In genomic region chr9:20683351-20684034, GRCh38 we compare ENCODE assay signal across 8 cellular contexts. TPM values are rescaled to one million over a fixed set of nuclear protein-coding genes. Genes with fewer than 3 reads are reported as not detected.
A peak's percentile ranks its signal among the peaks of the same experiment; 100 is the strongest.
DNase-seq lines count a peak whose midpoint lies in the region; ATAC-seq, FAIRE-seq and TF ChIP-seq lines count a peak whose summit lies in the region.

No MANE protein-coding gene starts in this region.

- H4K20me1 ChIP-seq in keratinocyte (ENCODE audit: control insufficient read depth, extremely low read depth, insufficient read depth, low read length) = no peaks in the 10 kb centered on the region

- H3K4me2 ChIP-seq in keratinocyte (ENCODE audit: control insufficient read depth, extremely low read depth, insufficient read depth, low read depth, low read length) = peak overlapping the region; percentile 100

- H3K4me1 ChIP-seq in keratinocyte (ENCODE audit: control insufficient read depth, extremely low read depth, insufficient read depth, low read length) = peaks cover 25% of the 10 kb centered on the region

- H3K4me3 ChIP-seq in keratinocyte (ENCODE audit: control insufficient read depth in 2 of 3, extremely low read depth in 1 of 3, insufficient read depth in 2 of 3, low read depth in 1 of 3, low read length in 3 of 3) = peak overlapping the region; percentile 57 to 90 (median 86)

- no peaks in the 10 kb centered on the region for H3K9me3 ChIP-seq in keratinocyte (ENCODE audit: control insufficient read depth, low read depth, low read length)

- FAIRE-seq in keratinocyte (lab: Jason Lieb, UNC) = no peak

- ATAC-seq in GM19035 (IDR thresholded peaks at IDR 0.05; ENCODE audit: unreplicated experiment) = peak; percentile 13

- POLR2A ChIA-PET in MCF 10A (lab: Yijun Ruan, JAX) = interaction anchor here (0.5 to 3.3 kb wide), 21 partner anchors 9 to 1274 kb away, joined by 3 to 52 read pairs (median 4); partner anchors contain the start of gene MLLT3

- peak overlapping the region; percentile 90 for H3K9ac ChIP-seq in keratinocyte (ENCODE audit: control insufficient read depth, extremely low read depth, insufficient read depth, low read length)

- no peaks in the 10 kb centered on the region for H3K27me3 Mint-ChIP-seq in T-helper 1 cell treated with Interleukin-12 subunit alpha and Interleukin-12 subunit beta and Interleukin-4 antibody, amounts not matched to agents 30 μg/mL and 1 μg/mL, for 36 hours (ENCODE audit: low read depth)
- H3K27me3 Mint-ChIP-seq in MCF 10A (ENCODE audit: insufficient read depth, unreplicated experiment) = no peaks in the 10 kb centered on the region

- H3K79me2 ChIP-seq in keratinocyte (ENCODE audit: control insufficient read depth, insufficient read depth, low read length) = peaks cover 20% of the 10 kb centered on the region

- no peaks in the 10 kb centered on the region for H3K9me3 Mint-ChIP-seq in T-helper 1 cell treated with Interleukin-12 subunit alpha and Interleukin-12 subunit beta and Interleukin-4 antibody, amounts not matched to agents 30 μg/mL and 1 μg/mL, for 36 hours
- H3K9me3 Mint-ChIP-seq in MCF 10A (ENCODE audit: unreplicated experiment) = no peaks in the 10 kb centered on the region

- H3K4me3 Mint-ChIP-seq in T-helper 1 cell treated with Interleukin-12 subunit alpha and Interleukin-12 subunit beta and Interleukin-4 antibody, amounts not matched to agents 30 μg/mL and 1 μg/mL, for 36 hours = peak overlapping the region; percentile 88
- H3K4me3 Mint-ChIP-seq in MCF 10A (ENCODE audit: unreplicated experiment) = peak overlapping the region; percentile 82

- intact Hi-C loops in MCF 10A (cut with micrococcal nuclease) = loop anchor here (2.0 to 10.0 kb wide), 2 partner anchors 61 to 201 kb away; partner anchors contain the start of gene MLLT3

- dilution Hi-C loops in keratinocyte (cut with MboI; ENCODE audit: extremely low pct_ligation_motif_present, low sequenced_read_pairs) = no loop called here

- BruUV-seq in MCF 10A (replicated peaks; lab: Mats Ljungman, UMichigan) = no TSS peak

- no peaks in the 10 kb centered on the region for H3K36me3 ChIP-seq in keratinocyte (ENCODE audit: control insufficient read depth in 2 of 2, extremely low read depth in 1 of 2, insufficient read depth in 2 of 2, low read length in 2 of 2)

- H3K4me1 Mint-ChIP-seq in T-helper 1 cell treated with Interleukin-12 subunit alpha and Interleukin-12 subunit beta and Interleukin-4 antibody, amounts not matched to agents 30 μg/mL and 1 μg/mL, for 36 hours (ENCODE audit: low read depth) = peaks cover 16% of the 10 kb centered on the region
- peaks cover 30% of the 10 kb centered on the region for H3K4me1 Mint-ChIP-seq in MCF 10A (ENCODE audit: insufficient read depth, unreplicated experiment)

- peak overlapping the region; percentile 61 for H3K27ac ChIP-seq in keratinocyte (ENCODE audit: control insufficient read depth, insufficient read depth, low read length)

- peak overlapping the region; percentile 89 for H2AFZ ChIP-seq in keratinocyte (ENCODE audit: control insufficient read depth, low read length)

- peak overlapping the region; percentile 67 for H3K27ac Mint-ChIP-seq in T-helper 1 cell treated with Interleukin-12 subunit alpha and Interleukin-12 subunit beta and Interleukin-4 antibody, amounts not matched to agents 30 μg/mL and 1 μg/mL, for 36 hours
- peak overlapping the region; percentile 73 for H3K27ac Mint-ChIP-seq in MCF 10A (ENCODE audit: low read depth, unreplicated experiment)

- CTCF ChIA-PET in MCF 10A (lab: Yijun Ruan, JAX) = interaction anchor here (0.6 to 4.2 kb wide), 3 partner anchors 32 to 105 kb away, joined by 3 to 24 read pairs (median 3); partner anchors contain the start of gene MLLT3

- no peak for TF ChIP-seq CTCF in AG09319 (IDR thresholded peaks at IDR 0.05; ENCODE audit: low read depth, low read length)
- TF ChIP-seq CTCF in MCF 10A (IDR thresholded peaks at IDR 0.05; ENCODE audit: unreplicated experiment) = no peak
- TF ChIP-seq CTCF in keratinocyte (optimal IDR thresholded peaks at IDR 0.05 in 1 of 3, IDR thresholded peaks at IDR 0.05 in 1 of 3, conservative IDR thresholded peaks at IDR 0.05 in 1 of 3; ENCODE audit: extremely low read depth in 1 of 3, insufficient read depth in 2 of 3, low read length in 3 of 3) = no peak

- H3K36me3 Mint-ChIP-seq in T-helper 1 cell treated with Interleukin-12 subunit alpha and Interleukin-12 subunit beta and Interleukin-4 antibody, amounts not matched to agents 30 μg/mL and 1 μg/mL, for 36 hours (ENCODE audit: low read depth) = peaks cover 3% of the 10 kb centered on the region
- peaks cover 4% of the 10 kb centered on the region for H3K36me3 Mint-ChIP-seq in MCF 10A (ENCODE audit: insufficient read depth, unreplicated experiment)

- H3K9me1 ChIP-seq in keratinocyte (ENCODE audit: control insufficient read depth, extremely low read depth, insufficient read depth, low read length) = no peaks in the 10 kb centered on the region

- DNase-seq in AG09319 (ENCODE audit: extremely low read depth, low read depth) = peak; percentile 44
- peak in 61 of 76 experiments; percentile 4 to 78 (median 44) for DNase-seq in HUDEP-2 (lab: John Stamatoyannopoulos, UW; ENCODE audit: unreplicated experiment in 76 of 76)
- DNase-seq in MCF 10A (ENCODE audit: unreplicated experiment) = peak; percentile 31
- no peak for DNase-seq in keratinocyte (ENCODE audit: low read depth, low spot score)
- DNase-seq in stimulated activated CD4-positive, alpha-beta T cell treated with anti-CD3 and anti-CD28 coated beads, Interleukin-15, amount 100 ng/mL, for 1 hour (ENCODE audit: low read depth in 1 of 2, low spot score in 1 of 2) = peak; percentile 4 to 12
- DNase-seq in NK-92 treated with Interleukin-12 subunit alpha and Interleukin-12 subunit beta, amount 100 ng/mL, for 24 hours (lab: John Stamatoyannopoulos, UW) = no peak

- no peaks in the 10 kb centered on the region for H3K27me3 ChIP-seq in keratinocyte (ENCODE audit: control insufficient read depth, extremely low read depth, insufficient read depth, low read length)

RNA-seq across cellular contexts. Expression of gene FOCAD, which starts 0.6 kb away (rescaled TPM):
- total RNA-seq in MCF 10A (2022) = 20.7 and 23.6 TPM in 2 replicates
- 28.9 to 33.1 TPM (median 31.6 TPM) in 3 replicates for polyA plus RNA-seq in keratinocyte
- 5.3 TPM for polyA plus RNA-seq in keratinocyte (2011; ENCODE audit: low read depth)
- polyA plus RNA-seq in keratinocyte (2011; cell fraction: cytosol; rRNA removed) = 21.5 and 39.3 TPM in 2 replicates
- 43.4 and 46.0 TPM in 2 replicates for polyA plus RNA-seq in keratinocyte (2011; cell fraction: nucleus; rRNA removed)
- polyA plus RNA-seq in keratinocyte (2012; ENCODE audit: low replicate concordance) = 8.8 and 23.7 TPM in 2 replicates
- 51.7 to 114 TPM (median 78.3 TPM) in 3 replicates for polyA minus RNA-seq in keratinocyte
- polyA minus RNA-seq in keratinocyte (2011; cell fraction: cytosol; rRNA and poly(A)+ RNA removed) = 39.1 TPM
- 54.2 and 121 TPM in 2 replicates for polyA minus RNA-seq in keratinocyte (2011; cell fraction: nucleus; rRNA and poly(A)+ RNA removed)

Comparison
In these comparisons a context has a peak if more than half of its experiments do, and no peak if none do; other contexts are left out.
1. DNase-seq: peak in AG09319 (single experiment), HUDEP-2 (61 of 76), MCF 10A (single experiment) and stimulated activated CD4-positive, alpha-beta T cell treated with anti-CD3 and anti-CD28 coated beads, Interleukin-15, amount 100 ng/mL, for 1 hour (2 of 2); none in keratinocyte (single experiment) and NK-92 treated with Interleukin-12 subunit alpha and Interleukin-12 subunit beta, amount 100 ng/mL, for 24 hours (single experiment).